In the genomic region with DNA sequence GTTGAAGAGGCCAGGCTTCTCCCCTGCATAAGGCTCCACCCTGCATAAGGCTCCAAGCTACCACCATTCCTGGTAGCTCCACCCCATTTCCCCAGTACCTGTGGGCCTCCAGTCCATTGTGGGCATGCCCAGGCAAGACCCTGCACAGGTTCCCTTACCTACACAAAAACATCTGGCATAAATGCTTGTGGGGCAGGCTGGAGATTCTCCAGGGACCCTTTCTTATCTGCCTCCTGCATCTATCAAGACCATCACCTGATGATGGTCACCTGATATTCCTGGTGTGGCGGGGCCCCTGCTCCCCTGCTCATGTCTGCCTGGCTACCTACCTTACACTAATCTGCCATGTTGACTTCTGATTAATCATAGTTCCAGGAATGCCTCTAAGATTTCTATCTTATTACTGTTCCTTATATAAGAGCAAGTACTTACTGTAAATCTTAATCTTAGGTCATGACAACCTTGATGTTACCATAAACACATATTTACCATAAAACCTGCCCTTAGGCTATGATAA, we compare ENCODE assay signal across 12 cellular contexts. TPM values are rescaled to one million over a fixed set of nuclear protein-coding genes. Genes with fewer than 3 reads are reported as not detected.
DNase-seq lines count a peak whose midpoint lies in the region; ATAC-seq, FAIRE-seq and TF ChIP-seq lines count a peak whose summit lies in the region.
"Had no signal": no experiment of that assay in that cellular context is flagged by ENCODE, and none has a peak within 500 bp of the region (broad histone marks: within the 10 kb centered on the region; RNA-seq: fewer than 3 reads in every experiment).

No MANE protein-coding gene starts in this region.

- no peak overlapping the region for H2BK120ac ChIP-seq in mesendoderm (ENCODE audit: low read depth, low read length)

- TF ChIP-seq POLR2A in HepG2 (IDR thresholded peaks at IDR 0.05; ENCODE audit: insufficient read depth in 1 of 2, low read depth in 2 of 2, low read length in 2 of 2) (no peak), right lobe of liver (IDR thresholded peaks at IDR 0.05) (no peak)

- H3K4me3 Mint-ChIP-seq in T-helper 2 cell treated with Interferon-gamma antibody and Interleukin-4, amounts not matched to agents 5 μg/mL and 100 μg/mL, for 36 hours: peak overlapping the region; percentile 47

- H4K8ac ChIP-seq in mesendoderm (ENCODE audit: low read depth, low read length): no peak overlapping the region

- H3K4me2 ChIP-seq in HepG2 (ENCODE audit: low read depth, low read length): no peak overlapping the region
- no peak overlapping the region for H3K4me2 ChIP-seq in mesendoderm (ENCODE audit: low read length)

- no TSS peak for BruUV-seq in HepG2 (replicated peaks; lab: Mats Ljungman, UMichigan)

- peak overlapping the region; percentile 82 for H3K27ac Mint-ChIP-seq in T-helper 2 cell treated with Interferon-gamma antibody and Interleukin-4, amounts not matched to agents 5 μg/mL and 100 μg/mL, for 36 hours

- no peak for TF ChIP-seq RAD21 in HepG2 (CRISPR knock-in tag; IDR thresholded peaks at IDR 0.05)

- 100% methylated on average over 1 of the region's 1 CpG for WGBS in HepG2 (ENCODE audit: low lambda C conversion rate)
- WGBS in right lobe of liver (ENCODE audit: insufficient coverage, low coverage, low lambda C conversion rate, missing lambda C conversion rate): 100% methylated on average over 1 of the region's 1 CpG
- no CpG with 5 or more reads among the region's 1 CpG for WGBS in mesendoderm (ENCODE audit: extremely low coverage, insufficient coverage, low lambda C conversion rate)

- H3K27ac ChIP-seq in HepG2 (ENCODE audit: extremely low read length, insufficient read depth, low read length) (no peak overlapping the region), right lobe of liver (no peak overlapping the region), epithelial cell of prostate (peak overlapping the region; percentile 81), SJCRH30 (no peak overlapping the region), mesendoderm (ENCODE audit: low read depth, low read length) (no peak overlapping the region)
- H3K27ac ChIP-seq: C4-2B had no signal

- H3K36me3 ChIP-seq in HepG2 (replicated peaks in 1 of 2; ENCODE audit: control insufficient read depth in 1 of 2, insufficient read depth in 2 of 2, low read length in 2 of 2): no peaks in the 10 kb centered on the region
- no peaks in the 10 kb centered on the region for H3K36me3 ChIP-seq in right lobe of liver
- H3K36me3 ChIP-seq in SJCRH30: no peaks in the 10 kb centered on the region
- no peaks in the 10 kb centered on the region for H3K36me3 ChIP-seq in mesendoderm (ENCODE audit: control insufficient read depth, insufficient read depth, low read length)

- H3K56ac ChIP-seq in mesendoderm (ENCODE audit: low read length): no peak overlapping the region

- H3K9me3 Mint-ChIP-seq in T-helper 2 cell treated with Interferon-gamma antibody and Interleukin-4, amounts not matched to agents 5 μg/mL and 100 μg/mL, for 36 hours: peaks cover 30% of the 10 kb centered on the region

- intact Hi-C loops in HepG2 (cut with micrococcal nuclease; ENCODE audit: unreplicated experiment): no loop called here
- intact Hi-C loops in right lobe of liver (cut with DNase I): no loop called here

- POLR2A ChIA-PET in HepG2 (lab: Yijun Ruan, JAX): no interaction called here

- no peak overlapping the region for H3K9ac ChIP-seq in HepG2 (ENCODE audit: insufficient read depth, low read depth, low read length)
- H3K9ac ChIP-seq in mesendoderm (ENCODE audit: low read length): no peak overlapping the region

- H3K9me3 ChIP-seq in HepG2 (ENCODE audit: low read length): peaks cover 30% of the 10 kb centered on the region
- H3K9me3 ChIP-seq in right lobe of liver: peaks cover 0 to 6% (median 0%) of the 10 kb centered on the region in 4 donors
- H3K9me3 ChIP-seq in SJCRH30 (replicated peaks): peaks cover 17% of the 10 kb centered on the region

- ATAC-seq in HepG2 (no peak), right lobe of liver (no peak)
- ATAC-seq: left lung had no signal

- H4K20me1 ChIP-seq in HepG2 (ENCODE audit: insufficient read depth, low read length): no peaks in the 10 kb centered on the region

- H2AK5ac ChIP-seq in mesendoderm (ENCODE audit: low read length): no peak overlapping the region

- CTCF ChIA-PET in HepG2 (lab: Yijun Ruan, JAX; ENCODE audit: low intra/inter-chr PET ratio, low total read pairs): no interaction called here

- no peak overlapping the region for H3K4ac ChIP-seq in mesendoderm (ENCODE audit: low read depth, low read length)

- no peaks in the 10 kb centered on the region for H3K79me1 ChIP-seq in mesendoderm (ENCODE audit: low read length)

- peaks cover 49% of the 10 kb centered on the region for H3K4me1 Mint-ChIP-seq in T-helper 2 cell treated with Interferon-gamma antibody and Interleukin-4, amounts not matched to agents 5 μg/mL and 100 μg/mL, for 36 hours (ENCODE audit: low read depth)

- H3K23ac ChIP-seq in mesendoderm (ENCODE audit: low read length): no peak overlapping the region

- H3K27me3 ChIP-seq in HepG2 (ENCODE audit: control insufficient read depth in 1 of 2, insufficient read depth in 2 of 2, low read length in 2 of 2) (no peaks in the 10 kb centered on the region), right lobe of liver (no peaks in the 10 kb centered on the region), SJCRH30 (no peaks in the 10 kb centered on the region), mesendoderm (ENCODE audit: insufficient read depth, low read length, poor library complexity) (no peaks in the 10 kb centered on the region)
- H3K27me3 ChIP-seq: left lung had no signal

- H3K4me1 ChIP-seq in HepG2 (ENCODE audit: insufficient read depth, low read length) (peaks cover 28% of the 10 kb centered on the region), right lobe of liver (no peaks in the 10 kb centered on the region), SJCRH30 (no peaks in the 10 kb centered on the region), mesendoderm (ENCODE audit: control insufficient read depth, low read depth, low read length) (no peaks in the 10 kb centered on the region)

- no peak overlapping the region for H2AFZ ChIP-seq in HepG2 (ENCODE audit: low read length)

- no peaks in the 10 kb centered on the region for H3K27me3 Mint-ChIP-seq in T-helper 2 cell treated with Interferon-gamma antibody and Interleukin-4, amounts not matched to agents 5 μg/mL and 100 μg/mL, for 36 hours (ENCODE audit: low read depth)

- H4K5ac ChIP-seq in mesendoderm (ENCODE audit: low read length): no peak overlapping the region

- H3K4me3 ChIP-seq in HepG2 (replicated peaks in 1 of 3; ENCODE audit: insufficient read depth in 1 of 3, low read depth in 2 of 3, low read length in 3 of 3) (no peak overlapping the region), right lobe of liver (no peak overlapping the region), SJCRH30 (no peak overlapping the region), mesendoderm (ENCODE audit: low read length) (no peak overlapping the region)
- H3K4me3 ChIP-seq: left lung had no signal

- TF ChIP-seq EP300 in HepG2 (IDR thresholded peaks at IDR 0.05; ENCODE audit: low read depth in 2 of 2, low read length in 2 of 2): no peak
- TF ChIP-seq EP300 in HepG2 (CRISPR knock-in tag; IDR thresholded peaks at IDR 0.05; ENCODE audit: borderline replicate concordance): no peak

- no peak overlapping the region for H2BK5ac ChIP-seq in mesendoderm (ENCODE audit: low read length)

- no peak overlapping the region for H3K18ac ChIP-seq in mesendoderm (ENCODE audit: low read length)

- in situ Hi-C loops in HepG2 (cut with HindIII; ENCODE audit: extremely low pct_ligation_motif_present, low pct_unique_long_range_greater_than_20kb): no loop called here
- in situ Hi-C loops in ACHN (cut with HindIII; ENCODE audit: low pct_ligation_motif_present, low pct_unique_long_range_greater_than_20kb, low sequenced_read_pairs): no loop called here

- H2BK15ac ChIP-seq in mesendoderm (replicated peaks; ENCODE audit: low read depth): no peak overlapping the region

- no peak for FAIRE-seq in HepG2 (lab: Jason Lieb, UNC)

- peaks cover 90% of the 10 kb centered on the region for H3K36me3 Mint-ChIP-seq in T-helper 2 cell treated with Interferon-gamma antibody and Interleukin-4, amounts not matched to agents 5 μg/mL and 100 μg/mL, for 36 hours (ENCODE audit: low read depth)

- DNase-seq in HepG2 (ENCODE audit: low spot score): no peak
- DNase-seq in right lobe of liver: no peak
- DNase-seq in T-helper 2 cell treated with Interferon-gamma antibody and Interleukin-4, amounts not matched to agents 5 μg/mL and 100 μg/mL, for 36 hours (ENCODE audit: low spot score): no peak
- peak; percentile 79 for DNase-seq in epithelial cell of prostate (ENCODE audit: low read depth, low spot score)
- no peak for DNase-seq in SJCRH30
- DNase-seq in ACHN: no peak
- no peak for DNase-seq in ecto neural progenitor cell (ENCODE audit: low spot score)
- DNase-seq in mesendoderm: no peak
- DNase-seq: left lung, MM.1S had no signal

- H3K79me2 ChIP-seq in HepG2 (ENCODE audit: insufficient read depth, low read length) (no peaks in the 10 kb centered on the region), mesendoderm (ENCODE audit: control insufficient read depth, insufficient read depth, low read length) (no peaks in the 10 kb centered on the region)

- TF ChIP-seq CTCF in HepG2 (CRISPR knock-in tag; IDR thresholded peaks at IDR 0.05) (no peak), right lobe of liver (IDR thresholded peaks at IDR 0.05) (no peak)

RNA-seq across cellular contexts. Expression of gene FGD3, which starts 41.0 kb away (rescaled TPM):
- total RNA-seq in HepG2 (2016; rRNA removed; fragmentation: Illumina TruSeq; extraction: Trizol) (0.84 and 1.1 TPM in 2 replicates), right lobe of liver (1 to 10 TPM; 1.7 to 3.1 (median 2.4) TPM)
- 0.40 and 0.53 TPM in 2 replicates for total RNA-seq in HepG2 (2016; cell fraction: cytosol; rRNA removed; fragmentation: Illumina TruSeq; extraction: Trizol; ENCODE audit: low read depth)
- 0.73 and 1.0 TPM in 2 replicates for total RNA-seq in HepG2 (2016; cell fraction: insoluble cytoplasmic fraction; rRNA removed; fragmentation: Illumina TruSeq; extraction: Trizol)
- 0.34 and 0.77 TPM in 2 replicates for total RNA-seq in HepG2 (2016; cell fraction: membrane; rRNA removed; fragmentation: Illumina TruSeq; extraction: Trizol)
- 1.0 and 1.4 TPM in 2 replicates for total RNA-seq in HepG2 (2016; cell fraction: nucleus; rRNA removed; fragmentation: Illumina TruSeq; extraction: Trizol)
- 0.53 and 0.60 TPM in 2 replicates for polyA plus RNA-seq in HepG2 (2011; rRNA removed)
- polyA plus RNA-seq in HepG2 (2011; cell fraction: cytosol; rRNA removed): 0.29 and 0.70 TPM in 2 replicates
- polyA plus RNA-seq in HepG2 (2011; cell fraction: nucleus; rRNA removed): 1.7 and 2.3 TPM in 2 replicates
- polyA plus RNA-seq in HepG2 (2012): 0.68 and 1.4 TPM in 2 replicates
- 0.17 and 0.27 TPM in 2 replicates for polyA plus RNA-seq in HepG2 (2016; cell fraction: cytosol; fragmentation: Illumina TruSeq; extraction: Trizol; ENCODE audit: low read depth)
- 0.63 and 0.74 TPM in 2 replicates for polyA plus RNA-seq in HepG2 (2016; cell fraction: insoluble cytoplasmic fraction; fragmentation: Illumina TruSeq; extraction: Trizol; ENCODE audit: low read depth)
- polyA plus RNA-seq in HepG2 (2016; cell fraction: membrane; fragmentation: Illumina TruSeq; extraction: Trizol; ENCODE audit: low read depth): 0.15 and 0.21 TPM in 2 replicates
- 1.4 and 2.1 TPM in 2 replicates for polyA plus RNA-seq in HepG2 (2016; cell fraction: nucleus; fragmentation: Illumina TruSeq; extraction: Trizol; ENCODE audit: insufficient read depth, low read depth)
- polyA minus RNA-seq in HepG2 (2011; rRNA and poly(A)+ RNA removed; ENCODE audit: low replicate concordance): 1.2 and 1.3 TPM in 2 replicates
- polyA minus RNA-seq in HepG2 (2011; cell fraction: cytosol; rRNA and poly(A)+ RNA removed): 0.49 and 0.79 TPM in 2 replicates
- 0.75 and 0.77 TPM in 2 replicates for polyA minus RNA-seq in HepG2 (2011; cell fraction: nucleus; rRNA and poly(A)+ RNA removed)
- 0.56 and 0.65 TPM in 2 replicates for total RNA-seq in SJCRH30 (2014; rRNA removed; shearing (Covaris generic))
- 0.29 TPM for polyA plus RNA-seq in mesendoderm (2013, experiment 1 of 2)
- 0.34 TPM for polyA plus RNA-seq in mesendoderm (2013, experiment 2 of 2)
- total RNA-seq: osteoblast had no signal
